In genomic region chr2:182610231-182610630, GRCh38 we compare ENCODE assay signal across 26 cellular contexts.
"Had no signal": no experiment of that assay in that cellular context is flagged by ENCODE, and none has a peak within 500 bp of the region (broad histone marks: within the 10 kb centered on the region; RNA-seq: fewer than 3 reads in every experiment).

No MANE protein-coding gene starts in this region.

- H3K36me3 ChIP-seq: adrenal gland, esophagus squamous epithelium, heart left ventricle, WERI-Rb-1 had no signal

- H3K27ac ChIP-seq: adrenal gland, body of pancreas, epithelial cell of prostate, esophagus squamous epithelium, heart left ventricle, WERI-Rb-1 had no signal

- DNase-seq: activated B cell treated with CpG ODN at 0.5 μM for 24 hours; activated CD4-positive, alpha-beta T cell treated with anti-CD3 and anti-CD28 coated beads for 48 hours; activated CD4-positive, alpha-beta T cell treated with anti-CD3 and anti-CD28 coated beads, Interleukin-2, amount 50 U/mL, for 1 hour; activated CD4-positive, alpha-beta T cell treated with anti-CD3 and anti-CD28 coated beads, Interleukin-2, amount 50 U/mL, for 48 hours; activated CD8-positive, alpha-beta memory T cell treated with anti-CD3 and anti-CD28 coated beads for 24 hours; activated CD8-positive, alpha-beta T cell treated with anti-CD3 and anti-CD28 coated beads for 36 hours; activated effector memory CD4-positive, alpha-beta T cell treated with Interleukin-2 at 50 U/mL for 16 hours; activated naive CD4-positive, alpha-beta T cell treated with anti-CD3 and anti-CD28 coated beads for 36 hours; activated naive CD8-positive, alpha-beta T cell treated with anti-CD3 and anti-CD28 coated beads for 36 hours; activated naive CD8-positive, alpha-beta T cell treated with anti-CD3 and anti-CD28 coated beads, Interleukin-2, amount 50 U/mL, for 24 hours; activated T-cell treated with anti-CD3 and anti-CD28 coated beads, Interleukin-2, amount 50 U/mL, for 4 hours; adrenal gland; amygdala; aorta; body of pancreas; caudate nucleus; effector CD8-positive, alpha-beta T cell; esophagus squamous epithelium; glutamatergic neuron; heart left ventricle; hypothalamus; T1000; WERI-Rb-1 had no signal

- ATAC-seq: activated CD4-positive, CD25-positive, alpha-beta regulatory T cell treated with anti-CD3 and anti-CD28 coated beads, Interleukin-2, amount 50 U/mL, for 24 hours; activated CD8-positive, alpha-beta T cell treated with anti-CD3 and anti-CD28 coated beads for 36 hours; activated naive CD8-positive, alpha-beta T cell treated with anti-CD3 and anti-CD28 coated beads, Interleukin-2, amount 50 U/mL, for 24 hours; activated T-cell treated with anti-CD3 and anti-CD28 coated beads, Interleukin-2, amount 50 U/mL, for 4 hours; activated T-helper 17 cell treated with anti-CD3 and anti-CD28 coated beads, Interleukin-2, amount 50 U/mL, for 72 hours; body of pancreas; heart left ventricle had no signal

- H3K27me3 ChIP-seq: adrenal gland, body of pancreas, esophagus squamous epithelium, heart left ventricle had no signal

- H3K4me1 ChIP-seq: adrenal gland, body of pancreas, esophagus squamous epithelium, heart left ventricle had no signal

- H3K9me3 ChIP-seq: adrenal gland, body of pancreas, esophagus squamous epithelium, heart left ventricle had no signal

- H3K4me3 ChIP-seq: adrenal gland, body of pancreas, esophagus squamous epithelium, heart left ventricle had no signal
